ENCODE assay signal across 8 cellular contexts in genomic region chr12:96177013-96177412, GRCh38. TPM values are rescaled to one million over a fixed set of nuclear protein-coding genes. Genes with fewer than 3 reads are reported as not detected.
A peak's percentile ranks its signal among the peaks of the same experiment; 100 is the strongest.
DNase-seq lines count a peak whose midpoint lies in the region; TF ChIP-seq lines count a peak whose summit lies in the region.

No MANE protein-coding gene starts in this region.

- peaks cover 11 to 12% of the 10 kb centered on the region in 2 donors for H3K9me3 ChIP-seq in breast epithelium
- H3K9me3 ChIP-seq in HAP-1 = no peaks in the 10 kb centered on the region
- H3K9me3 ChIP-seq in ovary = no peaks in the 10 kb centered on the region
- no peaks in the 10 kb centered on the region for H3K9me3 ChIP-seq in uterus

- H3K36me3 ChIP-seq in breast epithelium = no peaks in the 10 kb centered on the region
- H3K36me3 ChIP-seq in HAP-1 (replicated peaks) = no peaks in the 10 kb centered on the region
- H3K36me3 ChIP-seq in ovary = no peaks in the 10 kb centered on the region
- no peaks in the 10 kb centered on the region for H3K36me3 ChIP-seq in uterus

- H3K27me3 ChIP-seq in breast epithelium = no peaks in the 10 kb centered on the region
- H3K27me3 ChIP-seq in HAP-1 (ENCODE audit: low read depth) = no peaks in the 10 kb centered on the region
- H3K27me3 ChIP-seq in ovary = no peaks in the 10 kb centered on the region
- H3K27me3 ChIP-seq in uterus = no peaks in the 10 kb centered on the region

- no peaks in the 10 kb centered on the region for H3K4me1 Mint-ChIP-seq in MCF 10A (ENCODE audit: insufficient read depth, unreplicated experiment)
- H3K4me1 Mint-ChIP-seq in stimulated activated naive CD8-positive, alpha-beta T cell treated with anti-CD3 and anti-CD28 coated beads, Interleukin-15, Interleukin-2, amounts not matched to agents 100 ng/mL and 50 ng/mL, for 24 hours (ENCODE audit: low read depth) = peaks cover 28% of the 10 kb centered on the region

- H3K36me3 Mint-ChIP-seq in MCF 10A (ENCODE audit: insufficient read depth, unreplicated experiment) = no peaks in the 10 kb centered on the region
- H3K36me3 Mint-ChIP-seq in stimulated activated naive CD8-positive, alpha-beta T cell treated with anti-CD3 and anti-CD28 coated beads, Interleukin-15, Interleukin-2, amounts not matched to agents 100 ng/mL and 50 ng/mL, for 24 hours (ENCODE audit: low read depth) = peaks cover 5% of the 10 kb centered on the region

- H3K9me3 Mint-ChIP-seq in MCF 10A (ENCODE audit: unreplicated experiment) = no peaks in the 10 kb centered on the region
- H3K9me3 Mint-ChIP-seq in stimulated activated naive CD8-positive, alpha-beta T cell treated with anti-CD3 and anti-CD28 coated beads, Interleukin-15, Interleukin-2, amounts not matched to agents 100 ng/mL and 50 ng/mL, for 24 hours = peaks cover 22% of the 10 kb centered on the region

- no TSS peak for BruUV-seq in MCF 10A (replicated peaks; lab: Mats Ljungman, UMichigan)

- no peak overlapping the region for H3K27ac Mint-ChIP-seq in MCF 10A (ENCODE audit: low read depth, unreplicated experiment)
- H3K27ac Mint-ChIP-seq in stimulated activated naive CD8-positive, alpha-beta T cell treated with anti-CD3 and anti-CD28 coated beads, Interleukin-15, Interleukin-2, amounts not matched to agents 100 ng/mL and 50 ng/mL, for 24 hours = peak overlapping the region; percentile 87

- in situ Hi-C loops in HAP-1 (cut with MboI; ENCODE audit: low sequenced_read_pairs) = no loop called here

- 88 to 93% (median 89%) methylated on average over 1 of the region's 1 CpG for WGBS in ovary, 3 donors

- TF ChIP-seq CTCF in MCF 10A (IDR thresholded peaks at IDR 0.05; ENCODE audit: unreplicated experiment) (no peak), breast epithelium (IDR thresholded peaks at IDR 0.05) (no peak), ovary (IDR thresholded peaks at IDR 0.05) (no peak), uterus (IDR thresholded peaks at IDR 0.05) (no peak)

- H3K4me3 Mint-ChIP-seq in MCF 10A (ENCODE audit: unreplicated experiment) = no peak overlapping the region
- H3K4me3 Mint-ChIP-seq in stimulated activated naive CD8-positive, alpha-beta T cell treated with anti-CD3 and anti-CD28 coated beads, Interleukin-15, Interleukin-2, amounts not matched to agents 100 ng/mL and 50 ng/mL, for 24 hours = peak overlapping the region; percentile 45

- CTCF ChIA-PET in MCF 10A (lab: Yijun Ruan, JAX) = interaction anchor here (0.5 to 0.7 kb wide), 3 partner anchors 212 to 1687 kb away, joined by 3 read pairs; no protein-coding TSS in a partner anchor

- no peak for TF ChIP-seq EP300 in ovary (IDR thresholded peaks at IDR 0.05)

- H3K27ac ChIP-seq in breast epithelium (no peak overlapping the region), epithelial cell of prostate (peak overlapping the region; percentile 44), ovary (no peak overlapping the region), uterus (no peak overlapping the region)

- H3K4me3 ChIP-seq in breast epithelium = no peak overlapping the region
- no peak overlapping the region for H3K4me3 ChIP-seq in HAP-1
- no peak overlapping the region for H3K4me3 ChIP-seq in ovary
- no peak overlapping the region for H3K4me3 ChIP-seq in uterus

- intact Hi-C loops in MCF 10A (cut with micrococcal nuclease) (no loop called here), breast epithelium (cut with DNase I; ENCODE audit: low total_unique reads) (no loop called here), ovary (cut with DNase I) (no loop called here), uterus (cut with DNase I; ENCODE audit: low total_unique reads) (no loop called here)

- POLR2A ChIA-PET in MCF 10A (lab: Yijun Ruan, JAX) = interaction anchor here (1.0 to 1.6 kb wide), 2 partner anchors 16 to 18 kb away, joined by 3 to 4 read pairs; no protein-coding TSS in a partner anchor

- no peak for TF ChIP-seq POLR2A in breast epithelium (IDR thresholded peaks at IDR 0.05)
- TF ChIP-seq POLR2A in ovary (IDR thresholded peaks at IDR 0.05) = no peak
- no peak for TF ChIP-seq POLR2A in uterus (IDR thresholded peaks at IDR 0.05)

- DNase-seq in MCF 10A (ENCODE audit: unreplicated experiment) (peak; percentile 39), breast epithelium (ENCODE audit: low spot score in 2 of 2) (no peak), epithelial cell of prostate (ENCODE audit: low read depth, low spot score) (peak; percentile 91), HAP-1 (ENCODE audit: low spot score in 2 of 2) (no peak), ovary (no peak), uterus (no peak)
- DNase-seq in activated CD4-positive, CD25-positive, alpha-beta regulatory T cell treated with anti-CD3 and anti-CD28 coated beads, Interleukin-2, amount 50 U/mL, for 72 hours = peak; percentile 49

- no peaks in the 10 kb centered on the region for H3K27me3 Mint-ChIP-seq in MCF 10A (ENCODE audit: insufficient read depth, unreplicated experiment)
- no peaks in the 10 kb centered on the region for H3K27me3 Mint-ChIP-seq in stimulated activated naive CD8-positive, alpha-beta T cell treated with anti-CD3 and anti-CD28 coated beads, Interleukin-15, Interleukin-2, amounts not matched to agents 100 ng/mL and 50 ng/mL, for 24 hours

- no peaks in the 10 kb centered on the region for H3K4me1 ChIP-seq in breast epithelium
- no peaks in the 10 kb centered on the region for H3K4me1 ChIP-seq in HAP-1
- no peaks in the 10 kb centered on the region for H3K4me1 ChIP-seq in ovary (ENCODE audit: insufficient read depth)
- no peaks in the 10 kb centered on the region for H3K4me1 ChIP-seq in uterus

RNA-seq across cellular contexts. Expression of gene ELK3, which starts 17.2 kb away (rescaled TPM):
- total RNA-seq in MCF 10A (2022) = 50.1 and 53.2 TPM in 2 replicates
- total RNA-seq in breast epithelium = 10 to 100 TPM; 13.9 to 28.5 (median 16.5) TPM
- 10 to 100 TPM; 11.5 to 25.9 (median 15.2) TPM for total RNA-seq in ovary
- 10 to 100 TPM; 15.6 to 25.8 TPM for polyA plus RNA-seq in ovary
- total RNA-seq in uterus = 10 to 100 TPM; 36.8 to 81.1 (median 44.9) TPM

Comparison
In these comparisons a context has a peak if more than half of its experiments do, and no peak if none do; other contexts are left out.
1. DNase-seq: peak in MCF 10A (single experiment), activated CD4-positive, CD25-positive, alpha-beta regulatory T cell treated with anti-CD3 and anti-CD28 coated beads, Interleukin-2, amount 50 U/mL, for 72 hours (single experiment) and epithelial cell of prostate (single experiment); none in breast epithelium (0 of 2), HAP-1 (0 of 2), ovary (0 of 5) and uterus (0 of 2).